ENCODE assay signal across 16 cellular contexts in genomic region chr2:239819974-239820555, GRCh38.
DNase-seq lines count a peak whose midpoint lies in the region; ATAC-seq, FAIRE-seq and TF ChIP-seq lines count a peak whose summit lies in the region.
"Had no signal": no experiment of that assay in that cellular context is flagged by ENCODE, and none has a peak within 500 bp of the region (broad histone marks: within the 10 kb centered on the region; RNA-seq: fewer than 3 reads in every experiment).

No MANE protein-coding gene starts in this region.

- peaks cover 41% of the 10 kb centered on the region for H3K27me3 Mint-ChIP-seq in astrocyte (ENCODE audit: low read depth, unreplicated experiment)

- H3K27ac ChIP-seq in astrocyte (ENCODE audit: low read depth, low read length): no peak overlapping the region
- no peak overlapping the region for H3K27ac ChIP-seq in lung (ENCODE audit: low read depth in 1 of 2, low read length in 1 of 2)
- H3K27ac ChIP-seq: A549, GM23248 had no signal

- WGBS in lung, 2 donors: 65 to 82% methylated on average over 17 of the region's 17 CpGs

- H3K4me3 ChIP-seq in astrocyte (ENCODE audit: insufficient read depth, low read depth, low read length) (no peak overlapping the region), lung (no peak overlapping the region)
- H3K4me3 ChIP-seq: A549, GM12878, GM23248 had no signal

- no peak for FAIRE-seq in astrocyte (lab: Jason Lieb, UNC)
- FAIRE-seq: A549, GM12878 had no signal

- TF ChIP-seq CTCF in astrocyte (IDR thresholded peaks at IDR 0.05; ENCODE audit: insufficient read depth, low read depth, low read length) (no peak), lung (IDR thresholded peaks at IDR 0.05; ENCODE audit: control extremely low read depth, extremely low read depth) (no peak)

- no peak overlapping the region for H3K9ac ChIP-seq in astrocyte (ENCODE audit: low read length)
- H3K9ac ChIP-seq: GM23248 had no signal

- H3K27me3 ChIP-seq in astrocyte (ENCODE audit: insufficient read depth, low read length) (no peaks in the 10 kb centered on the region), lung (ENCODE audit: control insufficient read depth, insufficient read depth) (no peaks in the 10 kb centered on the region)

- H3K36me3 ChIP-seq in astrocyte (ENCODE audit: insufficient read depth, low read length): no peaks in the 10 kb centered on the region
- H3K36me3 ChIP-seq in lung (ENCODE audit: control insufficient read depth in 2 of 2, insufficient read depth in 2 of 2, low read length in 2 of 2): no peaks in the 10 kb centered on the region

- H3K4me1 ChIP-seq in astrocyte (ENCODE audit: insufficient read depth, low read length) (no peaks in the 10 kb centered on the region), lung (ENCODE audit: control insufficient read depth in 2 of 2, insufficient read depth in 2 of 2, low read length in 2 of 2) (peaks cover 0 to 9% of the 10 kb centered on the region in 2 donors)

- no peak overlapping the region for H3K4me2 ChIP-seq in astrocyte (ENCODE audit: low read length)
- H3K4me2 ChIP-seq: A549 had no signal

- H3K36me3 Mint-ChIP-seq in astrocyte (ENCODE audit: low read depth, unreplicated experiment): no peaks in the 10 kb centered on the region
- H3K36me3 Mint-ChIP-seq: activated naive CD8-positive, alpha-beta T cell treated with anti-CD3 and anti-CD28 coated beads for 36 hours; naive thymus-derived CD4-positive, alpha-beta T cell had no signal

- no peak overlapping the region for H3K4me3 Mint-ChIP-seq in astrocyte (ENCODE audit: unreplicated experiment)
- H3K4me3 Mint-ChIP-seq: activated naive CD8-positive, alpha-beta T cell treated with anti-CD3 and anti-CD28 coated beads for 36 hours; naive thymus-derived CD4-positive, alpha-beta T cell had no signal

- peak; percentile 10 for DNase-seq in NCI-H2107 treated with DMSO at 0.1 percent for 48 hours (lab: John Stamatoyannopoulos, UW; ENCODE audit: unreplicated experiment)
- DNase-seq in NCI-H2107 (lab: John Stamatoyannopoulos, UW): no peak
- peak; percentile 10 for DNase-seq in COLO829 (ENCODE audit: low spot score)
- peak; percentile 21 for DNase-seq in astrocyte (ENCODE audit: low read depth)
- DNase-seq in lung (ENCODE audit: low spot score): peak; percentile 27
- DNase-seq in middle frontal gyrus (ENCODE audit: extremely low spot score, low spot score): no peak
- DNase-seq: activated naive CD8-positive, alpha-beta T cell treated with anti-CD3 and anti-CD28 coated beads for 36 hours; DND-41; GM23248; NCI-H69 had no signal

- no peak for ATAC-seq in lung (ENCODE audit: insufficient read depth, low FRiP score)
- no peak for ATAC-seq in GM18502 (IDR thresholded peaks at IDR 0.05; ENCODE audit: poor library complexity, unreplicated experiment)
- ATAC-seq in HG03457 (IDR thresholded peaks at IDR 0.05; ENCODE audit: unreplicated experiment): no peak
- ATAC-seq: A549; activated CD4-positive, CD25-positive, alpha-beta regulatory T cell treated with anti-CD3 and anti-CD28 coated beads, Interleukin-2, amount 50 U/mL, for 24 hours; GM12878; naive thymus-derived CD4-positive, alpha-beta T cell had no signal

- H4K20me1 ChIP-seq in astrocyte (ENCODE audit: insufficient read depth, low read length): no peaks in the 10 kb centered on the region

- H3K9me3 ChIP-seq in astrocyte (ENCODE audit: insufficient read depth, low read depth, low read length) (no peaks in the 10 kb centered on the region), lung (ENCODE audit: control insufficient read depth in 2 of 2, insufficient read depth in 1 of 2, low read length in 1 of 2) (peaks cover 0 to 3% of the 10 kb centered on the region in 2 donors)
- H3K9me3 ChIP-seq: A549 had no signal

- no peak overlapping the region for H2AFZ ChIP-seq in astrocyte (ENCODE audit: low read depth, low read length)
- H2AFZ ChIP-seq: GM23248 had no signal

- no peak overlapping the region for H3K27ac Mint-ChIP-seq in astrocyte (ENCODE audit: unreplicated experiment)
- H3K27ac Mint-ChIP-seq: activated naive CD8-positive, alpha-beta T cell treated with anti-CD3 and anti-CD28 coated beads for 36 hours had no signal

- H3K4me1 Mint-ChIP-seq in astrocyte (ENCODE audit: low read depth, unreplicated experiment): no peaks in the 10 kb centered on the region
- H3K4me1 Mint-ChIP-seq: activated naive CD8-positive, alpha-beta T cell treated with anti-CD3 and anti-CD28 coated beads for 36 hours had no signal

- H3K9me3 Mint-ChIP-seq in astrocyte (ENCODE audit: unreplicated experiment): peaks cover 5% of the 10 kb centered on the region
- H3K9me3 Mint-ChIP-seq: activated naive CD8-positive, alpha-beta T cell treated with anti-CD3 and anti-CD28 coated beads for 36 hours had no signal

- no peaks in the 10 kb centered on the region for H3K79me2 ChIP-seq in astrocyte (ENCODE audit: insufficient read depth, low read length)

Comparison
In these comparisons a context has a peak if more than half of its experiments do, and no peak if none do; other contexts are left out.
1. DNase-seq: peak in NCI-H2107 treated with DMSO at 0.1 percent for 48 hours (single experiment), COLO829 (single experiment), astrocyte (single experiment) and lung (single experiment); none in NCI-H2107 (single experiment) and middle frontal gyrus (single experiment).